25 cellular contexts compared by ENCODE assay signal in the genomic region with DNA sequence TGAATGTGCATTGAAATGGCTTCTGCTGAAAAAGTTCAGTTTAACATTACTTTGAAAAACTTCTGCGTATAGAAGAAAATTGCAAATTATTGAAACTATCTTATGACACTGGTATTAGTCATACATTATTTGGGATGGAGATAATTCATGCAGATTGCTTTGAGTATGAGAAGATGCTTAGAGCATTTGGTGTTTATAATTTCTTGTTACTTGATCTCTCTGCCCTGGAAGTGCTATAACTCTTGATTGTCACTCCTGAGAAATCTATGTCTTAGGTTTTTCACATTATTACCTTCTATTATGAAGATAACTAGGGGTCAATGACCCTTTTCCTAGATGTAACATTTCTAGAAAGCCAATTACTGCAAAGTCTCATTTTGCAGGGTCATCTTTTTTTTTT. TPM values are rescaled to one million over a fixed set of nuclear protein-coding genes. Genes with fewer than 3 reads are reported as not detected.
A peak's percentile ranks its signal among the peaks of the same experiment; 100 is the strongest.
DNase-seq lines count a peak whose midpoint lies in the region; ATAC-seq, FAIRE-seq and TF ChIP-seq lines count a peak whose summit lies in the region.
"Had no signal": no experiment of that assay in that cellular context is flagged by ENCODE, and none has a peak within 500 bp of the region (broad histone marks: within the 10 kb centered on the region; RNA-seq: fewer than 3 reads in every experiment).

No MANE protein-coding gene starts in this region.

- H3K9me3 ChIP-seq in HEK293 (ENCODE audit: control insufficient read depth, insufficient read depth, low read depth, low read length) (no peaks in the 10 kb centered on the region), K562 (replicated peaks; ENCODE audit: control insufficient read depth, insufficient read depth, low read depth, low read length) (no peaks in the 10 kb centered on the region), psoas muscle (no peaks in the 10 kb centered on the region), Caco-2 (no peaks in the 10 kb centered on the region)
- H3K9me3 ChIP-seq: esophagus squamous epithelium, sigmoid colon had no signal

- no peaks in the 10 kb centered on the region for H3K9me1 ChIP-seq in K562 (ENCODE audit: control insufficient read depth, insufficient read depth, low read length)

- no peaks in the 10 kb centered on the region for H3K27me3 Mint-ChIP-seq in activated CD4-positive, alpha-beta T cell treated with anti-CD3 and anti-CD28 coated beads for 36 hours
- H3K27me3 Mint-ChIP-seq in Caco-2 (ENCODE audit: insufficient read depth, unreplicated experiment): no peaks in the 10 kb centered on the region

- no peak overlapping the region for H3K4me2 ChIP-seq in K562 (ENCODE audit: insufficient read depth, low read length)

- no peak overlapping the region for H3K27ac ChIP-seq in HEK293 (ENCODE audit: extremely low read depth, low read depth, low read length)
- no peak overlapping the region for H3K27ac ChIP-seq in K562 (ENCODE audit: extremely low read depth, low read depth, low read length)
- peak overlapping the region; percentile 59 for H3K27ac ChIP-seq in psoas muscle
- H3K27ac ChIP-seq: parathyroid adenoma, sigmoid colon had no signal

- no peaks in the 10 kb centered on the region; the same call in 1 of the 2 replicates for H3K4me1 ChIP-seq in HEK293 (ENCODE audit: control insufficient read depth, insufficient read depth, low read length)
- peaks cover 12 to 23% of the 10 kb centered on the region in 2 experiments for H3K4me1 ChIP-seq in K562 (replicated peaks in 1 of 2; ENCODE audit: control insufficient read depth in 2 of 2, insufficient read depth in 2 of 2, low read length in 2 of 2)
- H3K4me1 ChIP-seq in psoas muscle: peaks cover 63% of the 10 kb centered on the region
- peaks cover 32% of the 10 kb centered on the region for H3K4me1 ChIP-seq in Caco-2
- H3K4me1 ChIP-seq: parathyroid adenoma had no signal

- H3K27me3 ChIP-seq in K562 (ENCODE audit: control insufficient read depth in 2 of 2, insufficient read depth in 2 of 2, low read length in 2 of 2): no peaks in the 10 kb centered on the region
- no peaks in the 10 kb centered on the region for H3K27me3 ChIP-seq in psoas muscle (ENCODE audit: insufficient read depth in 3 of 3, low read length in 2 of 3)
- H3K27me3 ChIP-seq in Caco-2 (replicated peaks; ENCODE audit: control insufficient read depth, insufficient read depth, low read length): no peaks in the 10 kb centered on the region
- H3K27me3 ChIP-seq: BLaER1 treated with 17β-estradiol and CSF1 and Interleukin-3, amounts not matched to agents 10 nM and 100 nM; esophagus squamous epithelium; sigmoid colon had no signal

- no peaks in the 10 kb centered on the region for H3K9me3 Mint-ChIP-seq in activated CD4-positive, alpha-beta T cell treated with anti-CD3 and anti-CD28 coated beads for 36 hours (ENCODE audit: low read depth)
- no peaks in the 10 kb centered on the region for H3K9me3 Mint-ChIP-seq in Caco-2 (ENCODE audit: unreplicated experiment)

- no TSS peak for BruUV-seq in K562 (replicated peaks; lab: Mats Ljungman, UMichigan)
- no TSS peak for BruUV-seq in Caco-2 (replicated peaks; lab: Mats Ljungman, UMichigan)

- WGBS in K562 (ENCODE audit: insufficient coverage, low coverage, missing lambda C conversion rate): 95% methylated on average over 1 of the region's 1 CpG
- WGBS in psoas muscle, 3 donors: 38 to 76% (median 62%) methylated on average over 1 of the region's 1 CpG

- in situ Hi-C loops in K562 (cut with MboI): no loop called here

- peak overlapping the region; percentile 18 for H3K4me3 Mint-ChIP-seq in activated CD4-positive, alpha-beta T cell treated with anti-CD3 and anti-CD28 coated beads for 36 hours
- H3K4me3 Mint-ChIP-seq in Caco-2 (ENCODE audit: unreplicated experiment): no peak overlapping the region

- no peak overlapping the region for H3K4me3 ChIP-seq in HEK293 (ENCODE audit: low read depth, low read length)
- no peak overlapping the region for H3K4me3 ChIP-seq in K562
- H3K4me3 ChIP-seq in psoas muscle: peak overlapping the region; percentile 3
- H3K4me3 ChIP-seq in Caco-2 (ENCODE audit: low read depth, low read length): no peak overlapping the region
- H3K4me3 ChIP-seq: BLaER1 treated with 17β-estradiol and CSF1 and Interleukin-3, amounts not matched to agents 10 nM and 100 nM; esophagus squamous epithelium; lung; sigmoid colon had no signal

- DNase-seq in activated CD4-positive, alpha-beta T cell treated with anti-CD3 and anti-CD28 coated beads for 36 hours: no peak
- no peak for DNase-seq in activated CD4-positive, alpha-beta T cell treated with anti-CD3 and anti-CD28 coated beads, Interleukin-2, amount 50 U/mL, for 4 hours
- DNase-seq in K562 (ENCODE audit: extremely low read depth in 1 of 4, low spot score in 3 of 4): no peak
- no peak for DNase-seq in psoas muscle
- DNase-seq in DMS53 treated with DMSO at 0.1 percent for 48 hours (lab: John Stamatoyannopoulos, UW; ENCODE audit: unreplicated experiment): no peak
- DNase-seq in NCI-H2107 treated with DMSO at 0.1 percent for 48 hours (lab: John Stamatoyannopoulos, UW; ENCODE audit: unreplicated experiment): no peak
- DNase-seq in Caco-2: no peak
- DNase-seq: 8988T; activated CD4-positive, alpha-beta T cell treated with anti-CD3 and anti-CD28 coated beads for 4 hours; amygdala; central memory CD4-positive, alpha-beta T cell; DMS53; effector CD4-positive, alpha-beta T cell; esophagus squamous epithelium; head of caudate nucleus; NCI-H2227 treated with DMSO at 0.1 percent for 48 hours; NCI-H82; sigmoid colon; T1000 had no signal

- H3K36me3 ChIP-seq in HEK293 (ENCODE audit: control insufficient read depth in 2 of 2, insufficient read depth in 1 of 2, low read length in 2 of 2): no peaks in the 10 kb centered on the region
- H3K36me3 ChIP-seq in K562 (ENCODE audit: control insufficient read depth, insufficient read depth, low read length): peaks cover 6% of the 10 kb centered on the region
- H3K36me3 ChIP-seq in psoas muscle (ENCODE audit: insufficient read depth in 1 of 2, low read depth in 1 of 2): no peaks in the 10 kb centered on the region
- no peaks in the 10 kb centered on the region for H3K36me3 ChIP-seq in Caco-2 (ENCODE audit: control insufficient read depth, insufficient read depth, low read length)
- H3K36me3 ChIP-seq: esophagus squamous epithelium, sigmoid colon had no signal

- peaks cover 8% of the 10 kb centered on the region for H4K20me1 ChIP-seq in K562 (replicated peaks; ENCODE audit: control insufficient read depth, insufficient read depth, low read length)

- TF ChIP-seq EP300 in K562 (IDR thresholded peaks at IDR 0.05; ENCODE audit: low read length): no peak

- H3K4me1 Mint-ChIP-seq in activated CD4-positive, alpha-beta T cell treated with anti-CD3 and anti-CD28 coated beads for 36 hours: peaks cover 86% of the 10 kb centered on the region
- peaks cover 16% of the 10 kb centered on the region for H3K4me1 Mint-ChIP-seq in Caco-2 (ENCODE audit: low read depth, unreplicated experiment)

- peaks cover 39% of the 10 kb centered on the region for H3K79me2 ChIP-seq in K562 (ENCODE audit: control insufficient read depth, insufficient read depth, low read length)
- H3K79me2 ChIP-seq: parathyroid adenoma had no signal

- CTCF ChIA-PET in activated CD4-positive, alpha-beta T cell treated with anti-CD3 and anti-CD28 coated beads for 36 hours (lab: Charles Lee): interaction anchor here (1.0 to 2.2 kb wide), 6 partner anchors 11 to 70 kb away, joined by 3 to 6 read pairs (median 5); no protein-coding TSS in a partner anchor
- CTCF ChIA-PET in HEK293 (lab: Yijun Ruan, JAX) (no interaction called here), K562 (lab: Yijun Ruan, JAX; ENCODE audit: low intra/inter-chr PET ratio) (no interaction called here), Caco-2 (lab: Charles Lee) (no interaction called here)

- TF ChIP-seq POLR2A in K562 (conservative IDR thresholded peaks at IDR 0.05): no peak

- peak overlapping the region; percentile 88 for H3K27ac Mint-ChIP-seq in activated CD4-positive, alpha-beta T cell treated with anti-CD3 and anti-CD28 coated beads for 36 hours
- H3K27ac Mint-ChIP-seq in Caco-2 (ENCODE audit: unreplicated experiment): no peak overlapping the region

- no peak overlapping the region for H2AFZ ChIP-seq in K562 (ENCODE audit: low read depth, low read length)
- H2AFZ ChIP-seq: parathyroid adenoma had no signal

- TF ChIP-seq CTCF in HEK293 (tag by site-specific recombination; IDR thresholded peaks at IDR 0.05): no peak
- TF ChIP-seq CTCF in K562 (IDR thresholded peaks at IDR 0.05 in 2 of 3, conservative IDR thresholded peaks at IDR 0.05 in 1 of 3; ENCODE audit: insufficient read depth in 2 of 3, low read depth in 1 of 3, low read length in 3 of 3): no peak
- no peak for TF ChIP-seq CTCF in psoas muscle (IDR thresholded peaks at IDR 0.05)
- no peak for TF ChIP-seq CTCF in Caco-2 (IDR thresholded peaks at IDR 0.05; ENCODE audit: insufficient read depth in 1 of 2, low read depth in 1 of 2, low read length in 1 of 2, severe bottlenecking in 1 of 2, unreplicated experiment in 1 of 2)

- FAIRE-seq in K562 (lab: Jason Lieb, UNC): no peak
- FAIRE-seq: H1, islet of Langerhans had no signal

- no peak overlapping the region for H3K9ac ChIP-seq in K562 (ENCODE audit: insufficient read depth in 1 of 2, low read depth in 2 of 2, low read length in 2 of 2)
- H3K9ac ChIP-seq: BLaER1 treated with 17β-estradiol and CSF1 and Interleukin-3, amounts not matched to agents 10 nM and 100 nM; parathyroid adenoma had no signal

- POLR2A ChIA-PET in activated CD4-positive, alpha-beta T cell treated with anti-CD3 and anti-CD28 coated beads for 36 hours (lab: Charles Lee): interaction anchor here (0.6 kb wide), 1 partner anchor 83 kb away, joined by 3 read pairs; no protein-coding TSS in a partner anchor
- POLR2A ChIA-PET in HEK293 (lab: Yijun Ruan, JAX): no interaction called here
- POLR2A ChIA-PET in K562 (lab: Yijun Ruan, JAX): interaction anchor here (1.3 kb wide), 1 partner anchor 10 kb away, joined by 3 read pairs; no protein-coding TSS in a partner anchor
- POLR2A ChIA-PET in Caco-2 (lab: Charles Lee): no interaction called here

- intact Hi-C loops in activated CD4-positive, alpha-beta T cell treated with anti-CD3 and anti-CD28 coated beads for 36 hours (cut with DNase I, micrococcal nuclease): no loop called here
- intact Hi-C loops in K562 (cut with micrococcal nuclease) (no loop called here), psoas muscle (cut with DNase I) (no loop called here), Caco-2 (cut with micrococcal nuclease; ENCODE audit: unreplicated experiment) (no loop called here)

- no peak for ATAC-seq in activated CD4-positive, alpha-beta T cell treated with anti-CD3 and anti-CD28 coated beads for 36 hours
- ATAC-seq in K562 (no peak), psoas muscle (peak in 1 of 4 donors; percentile 51)

- H3K36me3 Mint-ChIP-seq in activated CD4-positive, alpha-beta T cell treated with anti-CD3 and anti-CD28 coated beads for 36 hours (ENCODE audit: low read depth): peaks cover 53% of the 10 kb centered on the region
- H3K36me3 Mint-ChIP-seq in Caco-2 (ENCODE audit: insufficient read depth, unreplicated experiment): peaks cover 5% of the 10 kb centered on the region

- no peak for TF ChIP-seq RAD21 in K562 (CRISPR knock-in tag; conservative IDR thresholded peaks at IDR 0.05 in 1 of 2, IDR thresholded peaks at IDR 0.05 in 1 of 2)

RNA-seq across cellular contexts. Expression of a gene that starts 36.4 kb away (rescaled TPM):
- 10 to 100 TPM; 45.8 to 45.9 TPM for total RNA-seq in activated CD4-positive, alpha-beta T cell treated with anti-CD3 and anti-CD28 coated beads for 36 hours
- total RNA-seq in K562 (2011; cell fraction: chromatin; rRNA removed; ENCODE audit: low replicate concordance): 67.0 and 118 TPM in 2 replicates
- 37.9 and 39.4 TPM in 2 replicates for total RNA-seq in K562 (2011; cell fraction: nucleolus; rRNA removed)
- 60.0 and 67.7 TPM in 2 replicates for total RNA-seq in K562 (2011; cell fraction: nucleoplasm; rRNA removed)
- total RNA-seq in K562 (2014; rRNA removed): 12.9 and 13.2 TPM in 2 replicates
- total RNA-seq in K562 (2014; rRNA removed; fragmentation: Illumina TruSeq; extraction: Trizol): 15.0 and 16.0 TPM in 2 replicates
- total RNA-seq in K562 (2015; rRNA removed; fragmentation: Illumina TruSeq; extraction: Trizol): 15.6 and 18.8 TPM in 2 replicates
- total RNA-seq in K562 (2021): 18.6 and 20.8 TPM in 2 replicates
- polyA plus RNA-seq in K562 (2011; rRNA removed): 9.7 and 10.0 TPM in 2 replicates
- polyA plus RNA-seq in K562 (2011; cell fraction: cytosol; rRNA removed): 6.9 and 9.0 TPM in 2 replicates
- 23.1 and 24.6 TPM in 2 replicates for polyA plus RNA-seq in K562 (2011; cell fraction: nucleus; rRNA removed)
- polyA plus RNA-seq in K562 (2012): 10.8 and 11.2 TPM in 2 replicates
- 13.1 and 15.4 TPM in 2 replicates for polyA plus RNA-seq in K562 (2014; fragmentation: Illumina TruSeq; extraction: Trizol)
- polyA plus RNA-seq in K562 (2014; fragmentation: Nextera tagmentation; extraction: Ambion mirVana): 1 to 10 TPM; 1.2 to 1.6 TPM
- 6.9 and 7.5 TPM in 2 replicates for polyA plus RNA-seq in K562 (2014; rRNA removed)
- 25.0 and 34.9 TPM in 2 replicates for polyA minus RNA-seq in K562 (2011; rRNA and poly(A)+ RNA removed)
- polyA minus RNA-seq in K562 (2011; cell fraction: cytosol; rRNA and poly(A)+ RNA removed): 11.2 and 18.8 TPM in 2 replicates
- 35.5 and 61.0 TPM in 2 replicates for polyA minus RNA-seq in K562 (2011; cell fraction: nucleus; rRNA and poly(A)+ RNA removed)
- 10 to 100 TPM in 2 of 4 donors, 1 to 10 TPM in 2; 6.9 to 21.2 (median 11.5) TPM for total RNA-seq in psoas muscle
- 1 to 10 TPM; 2.1 to 6.7 (median 3.3) TPM for polyA plus RNA-seq in psoas muscle
- 20.8 and 20.9 TPM in 2 replicates for total RNA-seq in Caco-2 (2022)

Comparison
In these comparisons a context has a peak if more than half of its experiments do, and no peak if none do; other contexts are left out.
1. POLR2A ChIA-PET loops: an anchor here in activated CD4-positive, alpha-beta T cell treated with anti-CD3 and anti-CD28 coated beads for 36 hours (0.6 kb wide) and K562 (1.3 kb wide); none called in HEK293 and Caco-2.